Comparison of ENCODE assay signal across 18 cellular contexts in genomic region chr10:44636625-44637024, GRCh38.
"Had no signal": no experiment of that assay in that cellular context is flagged by ENCODE, and none has a peak within 500 bp of the region (broad histone marks: within the 10 kb centered on the region; RNA-seq: fewer than 3 reads in every experiment).

No MANE protein-coding gene starts in this region.

- ATAC-seq: left cardiac atrium; naive thymus-derived CD4-positive, alpha-beta T cell; stimulated activated effector memory CD8-positive, alpha-beta T cell treated with anti-CD3 and anti-CD28 coated beads, Interleukin-12 subunit alpha, Interleukin-12 subunit beta, amount 100 ng/mL, for 72 hours; stimulated activated naive CD8-positive, alpha-beta T cell treated with anti-CD3 and anti-CD28 coated beads, Interleukin-15, Interleukin-2, amounts not matched to agents 100 U/mL and 50 U/mL, for 24 hours had no signal

- H3K27me3 ChIP-seq: hepatocyte, suprapubic skin, thyroid gland had no signal

- H3K4me1 ChIP-seq: suprapubic skin, thyroid gland had no signal

- DNase-seq: effector CD4-positive, alpha-beta T cell; endodermal cell; foreskin melanocyte; head of caudate nucleus; kidney; left cardiac atrium; mesendoderm; naive thymus-derived CD4-positive, alpha-beta T cell; nephron progenitor cell; stimulated activated CD4-positive, alpha-beta T cell treated with anti-CD3 and anti-CD28 coated beads, Interleukin-2, amount 100 ng/mL, for 48 hours; stimulated activated CD8-positive, alpha-beta memory T cell treated with anti-CD3 and anti-CD28 coated beads, Interleukin-4, amount 100 ng/mL, for 48 hours; stimulated activated naive CD8-positive, alpha-beta T cell treated with anti-CD3 and anti-CD28 coated beads, Interleukin-15, Interleukin-2, amounts not matched to agents 100 U/mL and 50 U/mL, for 24 hours; thyroid gland had no signal

- H3K9me3 ChIP-seq: thyroid gland had no signal

- H3K4me3 ChIP-seq: coronary artery, hepatocyte, smooth muscle cell, suprapubic skin, thyroid gland had no signal

- H3K27ac ChIP-seq: coronary artery, hepatocyte, suprapubic skin, thyroid gland had no signal

- H3K36me3 ChIP-seq: suprapubic skin, thyroid gland had no signal
